In genomic region chr9:120792898-120793765, GRCh38 we compare ENCODE assay signal across 8 cellular contexts. TPM values are rescaled to one million over a fixed set of nuclear protein-coding genes. Genes with fewer than 3 reads are reported as not detected.
DNase-seq lines count a peak whose midpoint lies in the region; ATAC-seq and TF ChIP-seq lines count a peak whose summit lies in the region.

FBXW2 (minus strand) TSS chr9:120793416; CDS start chr9:120788258, 5,158 bp downstream.

- peaks cover 31% of the 10 kb centered on the region for H3K4me1 Mint-ChIP-seq in HFFc6 (ENCODE audit: low read depth)
- peaks cover 54% of the 10 kb centered on the region for H3K4me1 Mint-ChIP-seq in activated naive CD8-positive, alpha-beta T cell (ENCODE audit: low read depth)

- H3K27me3 ChIP-seq in GM06990 (replicated peaks; ENCODE audit: control insufficient read depth, insufficient read depth, low read length) = no peaks in the 10 kb centered on the region

- TF ChIP-seq CTCF in GM06990 (IDR thresholded peaks at IDR 0.05; ENCODE audit: insufficient read depth, low read length, poor library complexity, severe bottlenecking) = no peak
- TF ChIP-seq CTCF in HFFc6 (IDR thresholded peaks at IDR 0.05) = peak; percentile 29
- no peak for TF ChIP-seq CTCF in NB4 (IDR thresholded peaks at IDR 0.05; ENCODE audit: low read depth, low read length)
- TF ChIP-seq CTCF in omental fat pad (IDR thresholded peaks at IDR 0.05) = no peak

- no peaks in the 10 kb centered on the region for H3K36me3 ChIP-seq in GM06990 (ENCODE audit: control insufficient read depth, insufficient read depth, low read length)

- peaks cover 12% of the 10 kb centered on the region; the same call in 1 of the 2 replicates for H3K36me3 Mint-ChIP-seq in HFFc6 (ENCODE audit: low read depth)
- no peaks in the 10 kb centered on the region for H3K36me3 Mint-ChIP-seq in activated naive CD8-positive, alpha-beta T cell

- peak within 1 kb of the TSS; percentile 97 for H3K4me3 Mint-ChIP-seq in HFFc6
- peak within 1 kb of the TSS; percentile 96 for H3K4me3 Mint-ChIP-seq in activated naive CD8-positive, alpha-beta T cell

- ATAC-seq in omental fat pad (ENCODE audit: low FRiP score) = peak; percentile 100

- no peaks in the 10 kb centered on the region for H3K9me3 Mint-ChIP-seq in HFFc6
- no peaks in the 10 kb centered on the region for H3K9me3 Mint-ChIP-seq in activated naive CD8-positive, alpha-beta T cell (ENCODE audit: low read depth)

- H3K4me3 ChIP-seq in GM06990 (replicated peaks; ENCODE audit: low read depth, low read length) (peak within 1 kb of the TSS; percentile 87), NB4 (ENCODE audit: low read depth, low read length) (peak within 1 kb of the TSS; percentile 92)

- peak; percentile 97 for TF ChIP-seq POLR2A in NB4 (IDR thresholded peaks at IDR 0.05; ENCODE audit: extremely low read depth, insufficient read length)

- DNase-seq in GM06990 (ENCODE audit: extremely low read depth, insufficient read length) = peak; percentile 94
- peak; percentile 80 for DNase-seq in HFFc6
- peak; percentile 96 for DNase-seq in NB4 (ENCODE audit: low read depth)
- peak; percentile 81 for DNase-seq in SKM-1 treated with dmso at 0.1 percent for 144 hours (lab: John Stamatoyannopoulos, UW; ENCODE audit: unreplicated experiment)
- peak; percentile 89 for DNase-seq in glomerular visceral epithelial cell (ENCODE audit: extremely low spot score)
- DNase-seq in omental fat pad (ENCODE audit: low spot score) = peak; percentile 66

- peak within 1 kb of the TSS; percentile 94 for H3K27ac Mint-ChIP-seq in HFFc6
- H3K27ac Mint-ChIP-seq in activated naive CD8-positive, alpha-beta T cell = peak within 1 kb of the TSS; percentile 98

- H3K27me3 Mint-ChIP-seq in HFFc6 (ENCODE audit: insufficient read depth) = no peaks in the 10 kb centered on the region
- H3K27me3 Mint-ChIP-seq in activated naive CD8-positive, alpha-beta T cell = no peaks in the 10 kb centered on the region

- H3K27ac ChIP-seq in temporal lobe (ENCODE audit: low read depth, low read length) = peak within 1 kb of the TSS; percentile 64

RNA-seq across cellular contexts. Expression of gene FBXW2, which starts in this region (rescaled TPM):
- 10 to 100 TPM; 61.5 to 73.9 (median 67.7) TPM for total RNA-seq in HFFc6 (2021; fragmentation: NEBNext Ultra II Directional; extraction: Animal tissue kit (Norgen Biotek cat#: 25700))
- total RNA-seq in omental fat pad = 10 to 100 TPM; 36.4 to 61.8 (median 42.1) TPM
- total RNA-seq in temporal lobe = 46.0 TPM

Comparison
In these comparisons a context has a peak if more than half of its experiments do, and no peak if none do; other contexts are left out.
1. Peak in every context shown above with its lines: DNase-seq, ATAC-seq, H3K4me3 ChIP-seq and H3K27ac ChIP-seq.